22 cellular contexts compared by ENCODE assay signal in genomic region chr5:158194561-158194961, GRCh38.
DNase-seq lines count a peak whose midpoint lies in the region; ATAC-seq and TF ChIP-seq lines count a peak whose summit lies in the region.
"Had no signal": no experiment of that assay in that cellular context is flagged by ENCODE, and none has a peak within 500 bp of the region (broad histone marks: within the 10 kb centered on the region; RNA-seq: fewer than 3 reads in every experiment).

No MANE protein-coding gene starts in this region.

- H3K4me1 ChIP-seq in upper lobe of left lung: no peaks in the 10 kb centered on the region
- H3K4me1 ChIP-seq: suprapubic skin had no signal

- H3K27ac ChIP-seq in neural cell (ENCODE audit: low read length) (peak overlapping the region; percentile 49), upper lobe of left lung (no peak overlapping the region)
- H3K27ac ChIP-seq: brain microvascular endothelial cell, left ventricle myocardium inferior, ovary, skin epidermis, suprapubic skin had no signal

- no peaks in the 10 kb centered on the region for H3F3A ChIP-seq in neural cell (ENCODE audit: insufficient read depth, low read length, poor library complexity, severe bottlenecking)

- no peak overlapping the region for H3K4me2 ChIP-seq in neural cell (ENCODE audit: low read length)

- H3K36me3 ChIP-seq in neural cell (ENCODE audit: insufficient read depth, low read length) (no peaks in the 10 kb centered on the region), upper lobe of left lung (no peaks in the 10 kb centered on the region)
- H3K36me3 ChIP-seq: brain microvascular endothelial cell, left ventricle myocardium inferior, ovary, suprapubic skin had no signal

- no peak overlapping the region for H2AFZ ChIP-seq in neural cell (ENCODE audit: low read depth, low read length)

- no peaks in the 10 kb centered on the region for H4K20me1 ChIP-seq in neural cell (ENCODE audit: insufficient read depth)

- no peaks in the 10 kb centered on the region for H3K9me2 ChIP-seq in neural cell (ENCODE audit: insufficient read depth, low read length)

- no peaks in the 10 kb centered on the region for H3K79me2 ChIP-seq in neural cell (replicated peaks; ENCODE audit: insufficient read depth, low read length)

- H3K4me3 ChIP-seq in neural cell (ENCODE audit: low read length) (no peak overlapping the region), upper lobe of left lung (no peak overlapping the region)
- H3K4me3 ChIP-seq: left ventricle myocardium inferior, ovary, skin epidermis, suprapubic skin had no signal

- 60 to 69% methylated on average over 10 of the region's 10 CpGs for WGBS in upper lobe of left lung, 2 donors

- H3K9me3 ChIP-seq in neural cell (ENCODE audit: low read length) (no peaks in the 10 kb centered on the region), upper lobe of left lung (no peaks in the 10 kb centered on the region)
- H3K9me3 ChIP-seq: ovary, suprapubic skin had no signal

- ATAC-seq in GM18861 (IDR thresholded peaks at IDR 0.05; ENCODE audit: unreplicated experiment): peak; percentile 37
- peak; percentile 42 for ATAC-seq in HG03097 (IDR thresholded peaks at IDR 0.05; ENCODE audit: low FRiP score, unreplicated experiment)
- no peak for ATAC-seq in HG02623 (IDR thresholded peaks at IDR 0.05; ENCODE audit: unreplicated experiment)
- ATAC-seq in HG03196 (IDR thresholded peaks at IDR 0.05; ENCODE audit: unreplicated experiment): no peak
- ATAC-seq in upper lobe of left lung (ENCODE audit: low FRiP score in 2 of 2): no peak
- ATAC-seq in HG02610 (IDR thresholded peaks at IDR 0.05; ENCODE audit: unreplicated experiment): no peak
- ATAC-seq: activated T-cell treated with anti-CD3 and anti-CD28 coated beads, Interleukin-2, amount 50 U/mL, for 4 hours had no signal

- H3K9ac ChIP-seq in neural cell (ENCODE audit: low read length): peak overlapping the region; percentile 0

- peak; percentile 28 for TF ChIP-seq EP300 in neural cell (conservative IDR thresholded peaks at IDR 0.05; ENCODE audit: poor library complexity, severe bottlenecking)
- TF ChIP-seq EP300 in upper lobe of left lung (IDR thresholded peaks at IDR 0.05): no peak

- TF ChIP-seq POLR2A in upper lobe of left lung (IDR thresholded peaks at IDR 0.05): no peak

- TF ChIP-seq CTCF in neural cell (IDR thresholded peaks at IDR 0.05; ENCODE audit: poor library complexity, severe bottlenecking): no peak
- no peak for TF ChIP-seq CTCF in upper lobe of left lung (IDR thresholded peaks at IDR 0.05)

- peak; percentile 22 for DNase-seq in RPMI8226
- no peak for DNase-seq in upper lobe of left lung
- DNase-seq: activated CD4-positive, alpha-beta T cell treated with anti-CD3 and anti-CD28 coated beads, Interleukin-2, amount 50 U/mL, for 48 hours; activated T-cell treated with anti-CD3 and anti-CD28 coated beads, Interleukin-2, amount 50 U/mL, for 4 hours; brain microvascular endothelial cell; HCEC 1CT; KBM-7; left ventricle myocardium inferior; NCI-H1105; NCI-H82; ovary; stimulated activated CD4-positive, alpha-beta T cell treated with anti-CD3 and anti-CD28 coated beads, Interleukin-4, amount 100 ng/mL, for 4 hours; stimulated activated CD8-positive, alpha-beta memory T cell treated with anti-CD3 and anti-CD28 coated beads, Interleukin-4, amount 100 ng/mL, for 48 hours; SW 1271 had no signal

- TF ChIP-seq RAD21 in neural cell (conservative IDR thresholded peaks at IDR 0.05): no peak

- H3K27me3 ChIP-seq in neural cell (ENCODE audit: insufficient read depth, low read depth, low read length) (no peaks in the 10 kb centered on the region), upper lobe of left lung (no peaks in the 10 kb centered on the region)
- H3K27me3 ChIP-seq: brain microvascular endothelial cell, ovary, suprapubic skin had no signal

TF ChIP-seq in neural cell, 6 proteins besides CTCF, POLR2A, EP300 and RAD21:
- TF ChIP-seq POLR2AphosphoS5 (IDR thresholded peaks at IDR 0.05) (peak; percentile 33), EZH2 (IDR thresholded peaks at IDR 0.05; ENCODE audit: borderline replicate concordance, insufficient read depth, low read length, poor library complexity, severe bottlenecking) (no peak)

Comparison
In these comparisons a context has a peak if more than half of its experiments do, and no peak if none do; other contexts are left out.
1. ATAC-seq: peak in GM18861 (single experiment) and HG03097 (single experiment); none in HG02623 (single experiment), HG03196 (single experiment), upper lobe of left lung (0 of 2) and HG02610 (single experiment).